ENCODE assay signal across 8 cellular contexts in the genomic region with DNA sequence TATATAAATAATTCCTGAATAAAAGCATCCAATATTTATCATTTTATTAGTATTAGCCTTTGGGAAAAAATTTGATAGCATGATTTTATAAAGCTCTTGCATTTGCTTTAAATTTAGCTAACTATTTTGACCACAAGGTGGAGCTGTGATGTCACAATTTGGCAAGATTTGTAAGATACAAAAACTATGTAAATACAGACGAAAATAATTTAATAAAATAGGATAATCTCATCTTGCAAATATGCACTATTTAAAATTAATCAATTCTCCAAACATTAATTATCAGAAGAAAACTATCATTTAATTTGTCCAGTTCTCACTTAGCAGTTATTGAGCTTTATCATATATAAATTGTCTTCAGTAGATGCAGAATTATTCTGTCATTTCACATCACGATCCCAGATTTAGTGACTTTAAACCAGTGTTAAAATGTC.
A peak's percentile ranks its signal among the peaks of the same experiment; 100 is the strongest.
DNase-seq lines count a peak whose midpoint lies in the region; ATAC-seq and TF ChIP-seq lines count a peak whose summit lies in the region.

No MANE protein-coding gene starts in this region.

- no peak overlapping the region for H3K9ac ChIP-seq in GM23248
- no peak overlapping the region for H3K9ac ChIP-seq in endocrine pancreas (ENCODE audit: control insufficient read depth, insufficient read depth, low read length)

- TF ChIP-seq EP300 in ovary (IDR thresholded peaks at IDR 0.05) = no peak

- peaks cover 79% of the 10 kb centered on the region for H3F3A ChIP-seq in GM23248 (ENCODE audit: insufficient read depth)

- no TSS peak for BruUV-seq in Calu3 (replicated peaks; lab: Mats Ljungman, UMichigan)

- H3K4me1 ChIP-seq in GM23248 (ENCODE audit: insufficient read depth) (peaks cover 19% of the 10 kb centered on the region), endocrine pancreas (ENCODE audit: control insufficient read depth, insufficient read depth, low read length) (peaks cover 14% of the 10 kb centered on the region), ovary (ENCODE audit: insufficient read depth) (no peaks in the 10 kb centered on the region)

- peak; percentile 62 for DNase-seq in Calu3
- peak; percentile 67 for DNase-seq in GM23248
- peak; percentile 74 for DNase-seq in NCI-H774 (lab: John Stamatoyannopoulos, UW)
- DNase-seq in ovary = peak in 1 of 5 donors; percentile 31
- DNase-seq in immature natural killer cell = no peak
- no peak for DNase-seq in iPS-NIHi7 (ENCODE audit: extremely low spot score)

- H3K9me3 ChIP-seq in GM23248 (ENCODE audit: low read depth) (no peaks in the 10 kb centered on the region), endocrine pancreas (ENCODE audit: control insufficient read depth, low read length) (no peaks in the 10 kb centered on the region), ovary (no peaks in the 10 kb centered on the region)

- H3K36me3 Mint-ChIP-seq in Calu3 (ENCODE audit: insufficient read depth, unreplicated experiment) = peaks cover 8% of the 10 kb centered on the region
- no peaks in the 10 kb centered on the region for H3K36me3 Mint-ChIP-seq in immature natural killer cell

- peak overlapping the region; percentile 5; the same call in 1 of the 2 replicates for H3K27ac ChIP-seq in GM23248
- H3K27ac ChIP-seq in ovary = no peak overlapping the region

- no peaks in the 10 kb centered on the region for H4K20me1 ChIP-seq in GM23248 (ENCODE audit: insufficient read depth)

- in situ Hi-C loops in GM23248 (cut with MboI) = loop anchor here (10.0 kb wide), 2 partner anchors 109 to 259 kb away; no protein-coding TSS in a partner anchor

- H3K36me3 ChIP-seq in GM23248 (ENCODE audit: low read depth) (peaks cover 49% of the 10 kb centered on the region), endocrine pancreas (ENCODE audit: control insufficient read depth, insufficient read depth, low read length) (no peaks in the 10 kb centered on the region), ovary (no peaks in the 10 kb centered on the region)

- H3K4me3 Mint-ChIP-seq in Calu3 (ENCODE audit: low read depth, unreplicated experiment) = no peak overlapping the region
- H3K4me3 Mint-ChIP-seq in immature natural killer cell = no peak overlapping the region

- no peaks in the 10 kb centered on the region for H3K79me2 ChIP-seq in GM23248 (ENCODE audit: insufficient read depth)

- no peak overlapping the region for H2AFZ ChIP-seq in GM23248

- H3K27ac Mint-ChIP-seq in Calu3 (ENCODE audit: unreplicated experiment) (no peak overlapping the region), immature natural killer cell (no peak overlapping the region)

- no peak for ATAC-seq in GM21737 (IDR thresholded peaks at IDR 0.05; ENCODE audit: unreplicated experiment)

- no peaks in the 10 kb centered on the region for H3K27me3 Mint-ChIP-seq in Calu3 (ENCODE audit: unreplicated experiment)
- no peaks in the 10 kb centered on the region for H3K27me3 Mint-ChIP-seq in immature natural killer cell (ENCODE audit: low read depth in 3 of 3)

- H3K27me3 ChIP-seq in GM23248 (replicated peaks; ENCODE audit: insufficient read depth) (no peaks in the 10 kb centered on the region), endocrine pancreas (ENCODE audit: control insufficient read depth, insufficient read depth, low read length) (no peaks in the 10 kb centered on the region), ovary (no peaks in the 10 kb centered on the region)

- no peak overlapping the region for H3K4me2 ChIP-seq in GM23248 (ENCODE audit: unreplicated experiment)

- TF ChIP-seq CTCF in Calu3 (IDR thresholded peaks at IDR 0.05; ENCODE audit: unreplicated experiment) (peak; percentile 74), ovary (IDR thresholded peaks at IDR 0.05) (peak; percentile 46 to 72 (median 57))

- no peak overlapping the region for H3K4me3 ChIP-seq in GM23248
- peak overlapping the region; percentile 59 for H3K4me3 ChIP-seq in endocrine pancreas (ENCODE audit: control insufficient read depth, insufficient read depth, low read length)
- H3K4me3 ChIP-seq in ovary = no peak overlapping the region

- H3K4me1 Mint-ChIP-seq in Calu3 (ENCODE audit: low read depth, unreplicated experiment) (peaks cover 8% of the 10 kb centered on the region), immature natural killer cell (no peaks in the 10 kb centered on the region)

- no peaks in the 10 kb centered on the region for H3K9me3 Mint-ChIP-seq in Calu3 (ENCODE audit: low read depth, unreplicated experiment)
- H3K9me3 Mint-ChIP-seq in immature natural killer cell = no peaks in the 10 kb centered on the region

- intact Hi-C loops in Calu3 (cut with micrococcal nuclease; ENCODE audit: unreplicated experiment) (loop anchor here (1.0 to 10.0 kb wide), 7 partner anchors 83 to 579 kb away; no protein-coding TSS in a partner anchor), ovary (cut with DNase I) (loop anchor here in 2 of 4 donors (5.0 to 10.0 kb wide), 3 partner anchors 122 to 509 kb away; no protein-coding TSS in a partner anchor)

- WGBS in GM23248 (ENCODE audit: low coverage in 1 of 2, low lambda C conversion rate in 2 of 2, missing lambda C conversion rate in 2 of 2), 2 experiments = 12 to 18% methylated on average over 2 of the region's 2 CpGs
- 39 to 46% (median 41%) methylated on average over 2 of the region's 2 CpGs for WGBS in ovary, 3 donors

- CTCF ChIA-PET in Calu3 (lab: Charles Lee) = interaction anchor here (0.6 to 2.3 kb wide), 21 partner anchors 12 to 539 kb away, joined by 3 to 108 read pairs (median 5); a partner anchor contains a TSS

- no peaks in the 10 kb centered on the region for H3K9me2 ChIP-seq in GM23248 (ENCODE audit: insufficient read depth)

- TF ChIP-seq POLR2A in ovary (IDR thresholded peaks at IDR 0.05) = no peak

Comparison
In these comparisons a context has a peak if more than half of its experiments do, and no peak if none do; other contexts are left out.
1. DNase-seq: peak in Calu3 (single experiment), GM23248 (single experiment) and NCI-H774 (single experiment); none in immature natural killer cell (0 of 3) and iPS-NIHi7 (single experiment).